ENCODE assay signal across 1 cellular context in genomic region chr1:932776-933602, GRCh38.
A peak's percentile ranks its signal among the peaks of the same experiment; 100 is the strongest.
TF ChIP-seq lines count a peak whose summit lies in the region.

No MANE protein-coding gene starts in this region.

TF ChIP-seq in HEK293, 187 proteins besides CTCF, POLR2A, EP300 and RAD21 (continued from another document):
- TF ChIP-seq ZBTB26 (tag by site-specific recombination; optimal IDR thresholded peaks at IDR 0.05) = no peak
- no peak for TF ChIP-seq ZNF423 (tag by site-specific recombination; IDR thresholded peaks at IDR 0.05)
- no peak for TF ChIP-seq ZNF571 (tag by site-specific recombination; IDR thresholded peaks at IDR 0.05)
- TF ChIP-seq EGR2 (tag by site-specific recombination; IDR thresholded peaks at IDR 0.05; ENCODE audit: low read depth) = no peak
- TF ChIP-seq ZNF600 (tag by site-specific recombination; IDR thresholded peaks at IDR 0.05) = peak; percentile 90
- TF ChIP-seq ZSCAN30 (tag by site-specific recombination; IDR thresholded peaks at IDR 0.05) = no peak
- TF ChIP-seq ZNF510 (tag by site-specific recombination; IDR thresholded peaks at IDR 0.05; ENCODE audit: insufficient replicate concordance) = no peak
- TF ChIP-seq PRDM10 (tag by site-specific recombination; IDR thresholded peaks at IDR 0.05) = no peak
- TF ChIP-seq ZNF629 (tag by site-specific recombination; IDR thresholded peaks at IDR 0.05) = no peak
- no peak for TF ChIP-seq ZNF292 (tag by site-specific recombination; IDR thresholded peaks at IDR 0.05; ENCODE audit: borderline replicate concordance, low read depth)
TF ChIP-seq in HEK293: peak in this region for 10.
